Comparison of ENCODE assay signal across 8 cellular contexts in genomic region chr6:136226674-136227377, GRCh38. TPM values are rescaled to one million over a fixed set of nuclear protein-coding genes. Genes with fewer than 3 reads are reported as not detected.
DNase-seq lines count a peak whose midpoint lies in the region; ATAC-seq and TF ChIP-seq lines count a peak whose summit lies in the region.

No MANE protein-coding gene starts in this region.

- intact Hi-C loops in colonic mucosa (cut with DNase I), result loop anchor here (5.0 to 10.0 kb wide), 3 partner anchors 690 to 772 kb away; no protein-coding TSS in a partner anchor
- intact Hi-C loops in ovary (cut with DNase I), result loop anchor here (5.0 kb wide), 2 partner anchors 690 to 695 kb away; no protein-coding TSS in a partner anchor

- DNase-seq in colonic mucosa (no peak), ovary (no peak), NOMO-1 treated with DMSO at 0.1 percent for 48 hours (lab: John Stamatoyannopoulos, UW; ENCODE audit: unreplicated experiment) (no peak), GM10266 (ENCODE audit: extremely low spot score) (no peak), DMS79 (lab: John Stamatoyannopoulos, UW) (no peak), NCI-H128 (lab: John Stamatoyannopoulos, UW; ENCODE audit: unreplicated experiment) (no peak)

- H3K27me3 ChIP-seq in colonic mucosa (no peaks in the 10 kb centered on the region), ovary (no peaks in the 10 kb centered on the region)

- ATAC-seq in GM18909 (IDR thresholded peaks at IDR 0.05; ENCODE audit: poor library complexity, unreplicated experiment) (peak; percentile 24), HG03342 (IDR thresholded peaks at IDR 0.05; ENCODE audit: unreplicated experiment) (peak; percentile 13)

- H3K9me3 ChIP-seq in colonic mucosa, result no peaks in the 10 kb centered on the region
- no peaks in the 10 kb centered on the region for H3K9me3 ChIP-seq in ovary

- H3K4me3 ChIP-seq in colonic mucosa (peak overlapping the region; percentile 20), ovary (peak overlapping the region; percentile 28)

- 86 to 90% (median 87%) methylated on average over 4 of the region's 4 CpGs for WGBS in ovary, 3 donors

- H3K36me3 ChIP-seq in colonic mucosa (no peaks in the 10 kb centered on the region), ovary (no peaks in the 10 kb centered on the region)

- TF ChIP-seq CTCF in colonic mucosa (IDR thresholded peaks at IDR 0.05), result no peak
- TF ChIP-seq CTCF in ovary (IDR thresholded peaks at IDR 0.05), result no peak
- no peak for TF ChIP-seq CTCF in GM10266 (IDR thresholded peaks at IDR 0.05; ENCODE audit: control insufficient read depth, insufficient read depth, low read depth, missing control alignments)

- H3K4me1 ChIP-seq in colonic mucosa, result no peaks in the 10 kb centered on the region
- peaks cover 1% of the 10 kb centered on the region for H3K4me1 ChIP-seq in ovary (ENCODE audit: insufficient read depth)

- peak overlapping the region in 1 of 2 donors; percentile 48 for H3K9ac ChIP-seq in colonic mucosa (ENCODE audit: low read depth in 2 of 2, low read length in 2 of 2)

- peak overlapping the region; percentile 21 for H3K27ac ChIP-seq in colonic mucosa
- H3K27ac ChIP-seq in ovary, result no peak overlapping the region

- no peak for TF ChIP-seq POLR2A in ovary (IDR thresholded peaks at IDR 0.05)

- no peak for TF ChIP-seq EP300 in ovary (IDR thresholded peaks at IDR 0.05)

RNA-seq across cellular contexts. Expression of gene MTFR2, which starts 23.3 kb away (rescaled TPM):
- total RNA-seq in colonic mucosa, result 1 to 10 TPM; 2.2 to 9.8 TPM
- total RNA-seq in ovary, result under 1 TPM in 4 of 7 donors, not detected in 3; 0.25 to 0.60 (median 0.43) TPM
- under 1 TPM; 0.35 to 0.75 TPM for polyA plus RNA-seq in ovary
